28 cellular contexts compared by ENCODE assay signal in genomic region chr12:47900101-47900479, GRCh38. TPM values are rescaled to one million over a fixed set of nuclear protein-coding genes. Genes with fewer than 3 reads are reported as not detected.
A peak's percentile ranks its signal among the peaks of the same experiment; 100 is the strongest.
DNase-seq lines count a peak whose midpoint lies in the region; ATAC-seq, FAIRE-seq and TF ChIP-seq lines count a peak whose summit lies in the region.
"Had no signal": no experiment of that assay in that cellular context is flagged by ENCODE, and none has a peak within 500 bp of the region (broad histone marks: within the 10 kb centered on the region; RNA-seq: fewer than 3 reads in every experiment).

No MANE protein-coding gene starts in this region.

- H3K27ac Mint-ChIP-seq in T-helper 1 cell treated with Interleukin-12 subunit alpha and Interleukin-12 subunit beta and Interleukin-4 antibody, amounts not matched to agents 30 μg/mL and 1 μg/mL, for 36 hours: no peak overlapping the region
- H3K27ac Mint-ChIP-seq: activated CD8-positive, alpha-beta T cell treated with anti-CD3 and anti-CD28 coated beads, Interleukin-2, amount 10 ng/mL, durations not matched to agents 7 days and 5 days; brain had no signal

- no peak for FAIRE-seq in small intestine (lab: Jason Lieb, UNC)
- FAIRE-seq: GM12892, RCC 7860, TTC549 had no signal

- POLR2A ChIA-PET in GM10248 (lab: Yijun Ruan, JAX): interaction anchor here (1.3 kb wide), 1 partner anchor 15 kb away, joined by 4 read pairs; no protein-coding TSS in a partner anchor

- peak overlapping the region; percentile 41 for H3K4me3 Mint-ChIP-seq in T-helper 1 cell treated with Interleukin-12 subunit alpha and Interleukin-12 subunit beta and Interleukin-4 antibody, amounts not matched to agents 30 μg/mL and 1 μg/mL, for 36 hours

- H3K9me3 ChIP-seq in Peyer's patch (no peaks in the 10 kb centered on the region), small intestine (ENCODE audit: control insufficient read depth, low read depth) (no peaks in the 10 kb centered on the region)
- H3K9me3 ChIP-seq: psoas muscle, thoracic aorta, vagina had no signal

- peak; percentile 27 for ATAC-seq in left colon
- ATAC-seq: activated CD8-positive, alpha-beta T cell treated with anti-CD3 and anti-CD28 coated beads, Interleukin-2, amount 10 ng/mL, durations not matched to agents 7 days and 5 days; psoas muscle; stimulated activated naive CD8-positive, alpha-beta T cell treated with anti-CD3 and anti-CD28 coated beads, Interleukin-15, Interleukin-2, amounts not matched to agents 100 U/mL and 50 U/mL, for 24 hours had no signal

- H3K36me3 Mint-ChIP-seq in T-helper 1 cell treated with Interleukin-12 subunit alpha and Interleukin-12 subunit beta and Interleukin-4 antibody, amounts not matched to agents 30 μg/mL and 1 μg/mL, for 36 hours (ENCODE audit: low read depth): peaks cover 56% of the 10 kb centered on the region
- H3K36me3 Mint-ChIP-seq: brain had no signal

- TF ChIP-seq POLR2A in Peyer's patch (IDR thresholded peaks at IDR 0.05): no peak

- intact Hi-C loops in left colon (cut with DNase I, micrococcal nuclease): loop anchor here in 1 of 2 donors (10.0 kb wide), 1 partner anchor 55 kb away; no protein-coding TSS in a partner anchor

- 7 to 25% (median 19%) methylated on average over 2 of the region's 2 CpGs for WGBS in small intestine, 3 donors

- peak overlapping the region in 3 of 4 donors; percentile 71 to 92 (median 84) for H3K27ac ChIP-seq in Peyer's patch
- H3K27ac ChIP-seq in small intestine (ENCODE audit: low read depth in 1 of 2, low read length in 1 of 2): peak overlapping the region; percentile 81 to 94
- H3K27ac ChIP-seq: 22Rv1, psoas muscle, thoracic aorta, vagina had no signal

- H3K36me3 ChIP-seq in Peyer's patch (peaks cover 0 to 6% (median 0%) of the 10 kb centered on the region in 3 donors), small intestine (ENCODE audit: control insufficient read depth in 2 of 2, insufficient read depth in 2 of 2, low read length in 2 of 2) (peaks cover 0 to 3% of the 10 kb centered on the region in 2 donors)
- H3K36me3 ChIP-seq: thoracic aorta, vagina had no signal

- TF ChIP-seq CTCF in Peyer's patch (IDR thresholded peaks at IDR 0.05) (no peak), GM10248 (IDR thresholded peaks at IDR 0.05; ENCODE audit: control extremely low read depth, extremely low read depth, low read depth, missing control alignments) (no peak)

- H3K27me3 ChIP-seq in Peyer's patch: no peaks in the 10 kb centered on the region
- H3K27me3 ChIP-seq in small intestine (ENCODE audit: control insufficient read depth in 2 of 2, insufficient read depth in 2 of 2, low read length in 2 of 2): no peaks in the 10 kb centered on the region
- H3K27me3 ChIP-seq: vagina had no signal

- CTCF ChIA-PET in GM10248 (lab: Yijun Ruan, JAX): interaction anchor here (0.8 to 6.2 kb wide), 13 partner anchors 9 to 202 kb away, joined by 3 to 32 read pairs (median 4); no protein-coding TSS in a partner anchor

- H3K4me3 ChIP-seq in Peyer's patch (peak overlapping the region in 2 of 4 donors; percentile 57 to 61), small intestine (ENCODE audit: low read depth in 1 of 2, low read length in 2 of 2) (no peak overlapping the region)
- H3K4me3 ChIP-seq: psoas muscle, thoracic aorta, vagina had no signal

- H3K27me3 Mint-ChIP-seq in T-helper 1 cell treated with Interleukin-12 subunit alpha and Interleukin-12 subunit beta and Interleukin-4 antibody, amounts not matched to agents 30 μg/mL and 1 μg/mL, for 36 hours (ENCODE audit: low read depth): no peaks in the 10 kb centered on the region
- H3K27me3 Mint-ChIP-seq: CD4-positive, alpha-beta T cell had no signal

- H3K4me1 Mint-ChIP-seq in T-helper 1 cell treated with Interleukin-12 subunit alpha and Interleukin-12 subunit beta and Interleukin-4 antibody, amounts not matched to agents 30 μg/mL and 1 μg/mL, for 36 hours (ENCODE audit: low read depth): peaks cover 86% of the 10 kb centered on the region

- H3K4me1 ChIP-seq in Peyer's patch (peaks cover 10 to 46% (median 14%) of the 10 kb centered on the region in 4 donors), small intestine (ENCODE audit: control insufficient read depth in 2 of 2, insufficient read depth in 1 of 2, low read depth in 1 of 2, low read length in 1 of 2) (peaks cover 3 to 8% of the 10 kb centered on the region in 2 donors)

- no peak for DNase-seq in T-helper 1 cell
- DNase-seq in Peyer's patch: peak in 1 of 3 donors; percentile 66
- no peak for DNase-seq in left colon
- DNase-seq in small intestine: peak; percentile 71
- DNase-seq in GM19238 (ENCODE audit: insufficient read length, low spot score): no peak
- DNase-seq in GM10248 (ENCODE audit: extremely low spot score): no peak
- no peak for DNase-seq in NCI-H2029 (lab: John Stamatoyannopoulos, UW)
- DNase-seq: activated CD4-positive, alpha-beta T cell treated with anti-CD3 and anti-CD28 coated beads for 1 hour; activated CD8-positive, alpha-beta T cell treated with anti-CD3 and anti-CD28 coated beads, Interleukin-2, amount 10 ng/mL, durations not matched to agents 7 days and 5 days; CD4-positive, alpha-beta T cell; effector memory CD4-positive, alpha-beta T cell; EL; erythroblast; foreskin fibroblast; head of caudate nucleus; kidney glomerular epithelial cell; NCI-H1694 treated with DMSO at 0.1 percent for 48 hours; NCI-H524 treated with DMSO at 0.1 percent for 48 hours; psoas muscle; stimulated activated naive CD8-positive, alpha-beta T cell treated with anti-CD3 and anti-CD28 coated beads, Interleukin-15, Interleukin-2, amounts not matched to agents 100 U/mL and 50 U/mL, for 24 hours had no signal

- H3K9me3 Mint-ChIP-seq in T-helper 1 cell treated with Interleukin-12 subunit alpha and Interleukin-12 subunit beta and Interleukin-4 antibody, amounts not matched to agents 30 μg/mL and 1 μg/mL, for 36 hours: no peaks in the 10 kb centered on the region
- H3K9me3 Mint-ChIP-seq: CD4-positive, alpha-beta T cell had no signal

RNA-seq across cellular contexts. Expression of gene VDR, which starts 4.7 kb away (rescaled TPM):
- 100 to 1,000 TPM in 3 of 4 donors, 10 to 100 TPM in 1; 75.1 to 193 (median 156) TPM for total RNA-seq in Peyer's patch
- 100 to 1,000 TPM; 143 to 154 TPM for total RNA-seq in left colon
- polyA plus RNA-seq in small intestine: 10 to 100 TPM; 36.7 to 61.0 (median 47.0) TPM
